ENCODE assay signal across 8 cellular contexts in the genomic region with DNA sequence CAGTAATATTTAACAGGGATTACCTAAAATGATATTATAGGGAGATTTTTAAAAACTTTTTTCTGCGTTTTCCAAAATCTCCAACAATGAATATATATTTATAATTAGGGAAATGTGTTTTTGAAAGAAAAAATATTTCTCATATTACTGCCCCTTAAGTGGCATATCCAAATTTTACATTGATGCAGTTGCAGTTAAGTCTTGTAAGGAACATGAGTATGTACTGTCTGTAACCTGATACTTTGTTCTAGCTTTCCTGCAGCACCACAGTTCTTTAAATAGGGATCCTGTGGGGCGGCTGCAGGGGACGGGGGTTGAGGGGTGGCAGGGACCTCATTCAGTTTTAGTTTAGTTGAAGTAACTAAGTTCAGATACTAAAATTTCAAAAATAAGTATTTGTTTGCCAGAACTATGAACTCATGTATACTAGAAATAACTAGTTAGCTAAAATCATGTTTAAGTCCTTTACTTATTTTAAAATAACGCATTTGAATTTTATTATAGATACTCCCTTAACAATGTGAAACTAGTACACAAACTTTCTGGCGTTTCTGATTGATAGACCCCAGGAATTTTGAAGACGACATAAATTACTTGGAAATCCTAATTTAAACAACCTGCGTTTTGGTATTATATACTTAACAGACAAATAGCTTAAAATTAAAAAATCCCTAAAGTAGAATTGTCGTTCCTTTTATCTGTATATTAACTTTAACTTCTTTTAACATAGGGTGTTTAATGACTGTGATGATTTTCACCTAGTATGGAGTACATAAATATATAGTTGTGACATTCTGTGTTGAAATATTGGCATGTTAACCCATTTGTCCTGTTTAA. TPM values are rescaled to one million over a fixed set of nuclear protein-coding genes. Genes with fewer than 3 reads are reported as not detected.
A peak's percentile ranks its signal among the peaks of the same experiment; 100 is the strongest.
DNase-seq lines count a peak whose midpoint lies in the region; ATAC-seq, FAIRE-seq and TF ChIP-seq lines count a peak whose summit lies in the region.

No MANE protein-coding gene starts in this region.

- peak overlapping the region; percentile 91 for H2AFZ ChIP-seq in HepG2 (ENCODE audit: low read length)

- TF ChIP-seq CTCF in WI38 (IDR thresholded peaks at IDR 0.05; ENCODE audit: low read depth, low read length): no peak
- TF ChIP-seq CTCF in HepG2 (CRISPR knock-in tag; IDR thresholded peaks at IDR 0.05): no peak

- peak overlapping the region; percentile 97 for H3K27ac ChIP-seq in HepG2 (ENCODE audit: extremely low read length, insufficient read depth, low read length)

- POLR2A ChIA-PET in HepG2 (lab: Yijun Ruan, JAX): interaction anchor here (0.6 to 9.1 kb wide), 24 partner anchors 9 to 323 kb away, joined by 3 to 161 read pairs (median 5); a partner anchor contains a TSS

- FAIRE-seq in HepG2 (lab: Jason Lieb, UNC): no peak

- CTCF ChIA-PET in HepG2 (lab: Yijun Ruan, JAX; ENCODE audit: low intra/inter-chr PET ratio, low total read pairs): no interaction called here

- no peaks in the 10 kb centered on the region for H3K9me3 ChIP-seq in HepG2 (ENCODE audit: low read length)

- ATAC-seq in HG02678 (IDR thresholded peaks at IDR 0.05; ENCODE audit: unreplicated experiment) (peak; percentile 52), HepG2 (peak; percentile 76)

- no peaks in the 10 kb centered on the region; the same call in none of the 2 replicates for H4K20me1 ChIP-seq in HepG2 (ENCODE audit: insufficient read depth, low read length)

- TSS peak; percentile 99 for BruUV-seq in HepG2 (replicated peaks; lab: Mats Ljungman, UMichigan)

- intact Hi-C loops in HepG2 (cut with micrococcal nuclease; ENCODE audit: unreplicated experiment): loop anchor here (1.0 to 2.0 kb wide), 3 partner anchors 13 to 41 kb away; a partner anchor contains a TSS

- H3K9ac ChIP-seq in HepG2 (ENCODE audit: insufficient read depth, low read depth, low read length): peak overlapping the region; percentile 76

- TF ChIP-seq EP300 in HepG2 (IDR thresholded peaks at IDR 0.05; ENCODE audit: low read depth in 2 of 2, low read length in 2 of 2) (0 out of 4 replicates have a peak, but pooled peaks of 1 of the 2 experiments have one; percentile 2), HepG2 (CRISPR knock-in tag; IDR thresholded peaks at IDR 0.05; ENCODE audit: borderline replicate concordance) (no peak)

- 16% methylated on average over 8 of the region's 8 CpGs for WGBS in HepG2 (ENCODE audit: low lambda C conversion rate)

- DNase-seq in DMS153 (lab: John Stamatoyannopoulos, UW): peak; percentile 36
- DNase-seq in DMS153 treated with DMSO at 0.1 percent for 48 hours (lab: John Stamatoyannopoulos, UW; ENCODE audit: unreplicated experiment): no peak
- DNase-seq in NAMALWA (ENCODE audit: low spot score): peak; percentile 93
- DNase-seq in dedifferentiated amniotic fluid mesenchymal stem cell (ENCODE audit: extremely low spot score): peak; percentile 57
- peak; percentile 77 for DNase-seq in HepG2 (ENCODE audit: low spot score)
- peak; percentile 12 for DNase-seq in stimulated activated CD8-positive, alpha-beta memory T cell treated with anti-CD3 and anti-CD28 coated beads, Interleukin-15, amount 100 ng/mL, for 1 hour (ENCODE audit: low read depth)

- TF ChIP-seq RAD21 in HepG2 (CRISPR knock-in tag; IDR thresholded peaks at IDR 0.05): peak; percentile 64; the same call in 1 of the 2 replicates

- in situ Hi-C loops in HepG2 (cut with HindIII; ENCODE audit: extremely low pct_ligation_motif_present, low pct_unique_long_range_greater_than_20kb): no loop called here

- H3K4me2 ChIP-seq in HepG2 (ENCODE audit: low read depth, low read length): peak overlapping the region; percentile 79

- H3K27me3 ChIP-seq in HepG2 (ENCODE audit: control insufficient read depth in 1 of 2, insufficient read depth in 2 of 2, low read length in 2 of 2): no peaks in the 10 kb centered on the region

- peaks cover 40% of the 10 kb centered on the region for H3K79me2 ChIP-seq in HepG2 (ENCODE audit: insufficient read depth, low read length)

- H3K4me1 ChIP-seq in HepG2 (ENCODE audit: insufficient read depth, low read length): peaks cover 52% of the 10 kb centered on the region

- no peaks in the 10 kb centered on the region for H3K36me3 ChIP-seq in HepG2 (replicated peaks in 1 of 2; ENCODE audit: control insufficient read depth in 1 of 2, insufficient read depth in 2 of 2, low read length in 2 of 2)

- TF ChIP-seq POLR2A in HepG2 (IDR thresholded peaks at IDR 0.05; ENCODE audit: insufficient read depth in 1 of 2, low read depth in 2 of 2, low read length in 2 of 2): peak; percentile 69 to 98

- H3K4me3 ChIP-seq in WI38 (ENCODE audit: low read depth, low read length) (peak overlapping the region; percentile 74), HepG2 (replicated peaks in 1 of 3; ENCODE audit: insufficient read depth in 1 of 3, low read depth in 2 of 3, low read length in 3 of 3) (peak overlapping the region; percentile 60 to 71 (median 62); a peak in 5 of 6 replicates)

RNA-seq across cellular contexts. Expression of a gene that starts 0.6 kb away (rescaled TPM):
- 18.6 and 25.7 TPM in 2 replicates for total RNA-seq in HepG2 (2016; rRNA removed; fragmentation: Illumina TruSeq; extraction: Trizol)
- total RNA-seq in HepG2 (2016; cell fraction: cytosol; rRNA removed; fragmentation: Illumina TruSeq; extraction: Trizol; ENCODE audit: low read depth): 2.7 and 3.0 TPM in 2 replicates
- total RNA-seq in HepG2 (2016; cell fraction: insoluble cytoplasmic fraction; rRNA removed; fragmentation: Illumina TruSeq; extraction: Trizol): 16.9 and 25.9 TPM in 2 replicates
- 5.7 and 9.7 TPM in 2 replicates for total RNA-seq in HepG2 (2016; cell fraction: membrane; rRNA removed; fragmentation: Illumina TruSeq; extraction: Trizol)
- total RNA-seq in HepG2 (2016; cell fraction: nucleus; rRNA removed; fragmentation: Illumina TruSeq; extraction: Trizol): 14.1 and 15.4 TPM in 2 replicates
- 3.0 and 4.4 TPM in 2 replicates for polyA plus RNA-seq in HepG2 (2011; rRNA removed)
- 2.3 and 2.8 TPM in 2 replicates for polyA plus RNA-seq in HepG2 (2011; cell fraction: cytosol; rRNA removed)
- polyA plus RNA-seq in HepG2 (2011; cell fraction: nucleus; rRNA removed): 4.2 and 4.7 TPM in 2 replicates
- 9.3 and 9.6 TPM in 2 replicates for polyA plus RNA-seq in HepG2 (2012)
- polyA plus RNA-seq in HepG2 (2016; cell fraction: cytosol; fragmentation: Illumina TruSeq; extraction: Trizol; ENCODE audit: low read depth): 0.76 and 1.0 TPM in 2 replicates
- 17.4 and 17.8 TPM in 2 replicates for polyA plus RNA-seq in HepG2 (2016; cell fraction: insoluble cytoplasmic fraction; fragmentation: Illumina TruSeq; extraction: Trizol; ENCODE audit: low read depth)
- 2.1 and 2.3 TPM in 2 replicates for polyA plus RNA-seq in HepG2 (2016; cell fraction: membrane; fragmentation: Illumina TruSeq; extraction: Trizol; ENCODE audit: low read depth)
- polyA plus RNA-seq in HepG2 (2016; cell fraction: nucleus; fragmentation: Illumina TruSeq; extraction: Trizol; ENCODE audit: insufficient read depth, low read depth): 14.1 and 15.4 TPM in 2 replicates
- polyA minus RNA-seq in HepG2 (2011; rRNA and poly(A)+ RNA removed; ENCODE audit: low replicate concordance): 3.2 and 9.2 TPM in 2 replicates
- 5.0 and 5.2 TPM in 2 replicates for polyA minus RNA-seq in HepG2 (2011; cell fraction: cytosol; rRNA and poly(A)+ RNA removed)
- 15.8 and 16.3 TPM in 2 replicates for polyA minus RNA-seq in HepG2 (2011; cell fraction: nucleus; rRNA and poly(A)+ RNA removed)

RNA-seq across cellular contexts. Expression of a gene that starts 25.2 kb away (rescaled TPM):
- 166 and 192 TPM in 2 replicates for total RNA-seq in HepG2 (2016; rRNA removed; fragmentation: Illumina TruSeq; extraction: Trizol)
- 14.8 and 18.6 TPM in 2 replicates for total RNA-seq in HepG2 (2016; cell fraction: cytosol; rRNA removed; fragmentation: Illumina TruSeq; extraction: Trizol; ENCODE audit: low read depth)
- total RNA-seq in HepG2 (2016; cell fraction: insoluble cytoplasmic fraction; rRNA removed; fragmentation: Illumina TruSeq; extraction: Trizol): 164 and 178 TPM in 2 replicates
- total RNA-seq in HepG2 (2016; cell fraction: membrane; rRNA removed; fragmentation: Illumina TruSeq; extraction: Trizol): 33.3 and 42.9 TPM in 2 replicates
- 243 and 259 TPM in 2 replicates for total RNA-seq in HepG2 (2016; cell fraction: nucleus; rRNA removed; fragmentation: Illumina TruSeq; extraction: Trizol)
- 97.5 and 98.1 TPM in 2 replicates for polyA plus RNA-seq in HepG2 (2011; rRNA removed)
- polyA plus RNA-seq in HepG2 (2011; cell fraction: cytosol; rRNA removed): 50.6 and 52.7 TPM in 2 replicates
- polyA plus RNA-seq in HepG2 (2011; cell fraction: nucleus; rRNA removed): 159 and 189 TPM in 2 replicates
- 106 and 122 TPM in 2 replicates for polyA plus RNA-seq in HepG2 (2012)
- 6.8 and 8.4 TPM in 2 replicates for polyA plus RNA-seq in HepG2 (2016; cell fraction: cytosol; fragmentation: Illumina TruSeq; extraction: Trizol; ENCODE audit: low read depth)
- polyA plus RNA-seq in HepG2 (2016; cell fraction: insoluble cytoplasmic fraction; fragmentation: Illumina TruSeq; extraction: Trizol; ENCODE audit: low read depth): 165 and 171 TPM in 2 replicates
- polyA plus RNA-seq in HepG2 (2016; cell fraction: membrane; fragmentation: Illumina TruSeq; extraction: Trizol; ENCODE audit: low read depth): 18.5 and 22.5 TPM in 2 replicates
- 212 and 220 TPM in 2 replicates for polyA plus RNA-seq in HepG2 (2016; cell fraction: nucleus; fragmentation: Illumina TruSeq; extraction: Trizol; ENCODE audit: insufficient read depth, low read depth)
- 143 and 421 TPM in 2 replicates for polyA minus RNA-seq in HepG2 (2011; rRNA and poly(A)+ RNA removed; ENCODE audit: low replicate concordance)
- 53.6 and 56.2 TPM in 2 replicates for polyA minus RNA-seq in HepG2 (2011; cell fraction: cytosol; rRNA and poly(A)+ RNA removed)
- 426 and 458 TPM in 2 replicates for polyA minus RNA-seq in HepG2 (2011; cell fraction: nucleus; rRNA and poly(A)+ RNA removed)

RNA-seq across cellular contexts. Expression of a gene that starts 41.7 kb away (rescaled TPM):
- 21.6 and 39.7 TPM in 2 replicates for total RNA-seq in HepG2 (2016; rRNA removed; fragmentation: Illumina TruSeq; extraction: Trizol)
- 2.0 and 2.2 TPM in 2 replicates for total RNA-seq in HepG2 (2016; cell fraction: cytosol; rRNA removed; fragmentation: Illumina TruSeq; extraction: Trizol; ENCODE audit: low read depth)
- 22.5 and 39.5 TPM in 2 replicates for total RNA-seq in HepG2 (2016; cell fraction: insoluble cytoplasmic fraction; rRNA removed; fragmentation: Illumina TruSeq; extraction: Trizol)
- 8.3 and 9.4 TPM in 2 replicates for total RNA-seq in HepG2 (2016; cell fraction: membrane; rRNA removed; fragmentation: Illumina TruSeq; extraction: Trizol)
- total RNA-seq in HepG2 (2016; cell fraction: nucleus; rRNA removed; fragmentation: Illumina TruSeq; extraction: Trizol): 21.2 and 21.7 TPM in 2 replicates
- 5.1 and 6.1 TPM in 2 replicates for polyA plus RNA-seq in HepG2 (2011; rRNA removed)
- 2.9 and 4.8 TPM in 2 replicates for polyA plus RNA-seq in HepG2 (2011; cell fraction: cytosol; rRNA removed)
- polyA plus RNA-seq in HepG2 (2011; cell fraction: nucleus; rRNA removed): 2.7 and 4.2 TPM in 2 replicates
- polyA plus RNA-seq in HepG2 (2012): 10.6 and 16.9 TPM in 2 replicates
- polyA plus RNA-seq in HepG2 (2016; cell fraction: cytosol; fragmentation: Illumina TruSeq; extraction: Trizol; ENCODE audit: low read depth): 1.9 and 2.2 TPM in 2 replicates
- polyA plus RNA-seq in HepG2 (2016; cell fraction: insoluble cytoplasmic fraction; fragmentation: Illumina TruSeq; extraction: Trizol; ENCODE audit: low read depth): 39.5 and 45.6 TPM in 2 replicates
- 6.7 and 7.1 TPM in 2 replicates for polyA plus RNA-seq in HepG2 (2016; cell fraction: membrane; fragmentation: Illumina TruSeq; extraction: Trizol; ENCODE audit: low read depth)
- polyA plus RNA-seq in HepG2 (2016; cell fraction: nucleus; fragmentation: Illumina TruSeq; extraction: Trizol; ENCODE audit: insufficient read depth, low read depth): 14.6 and 15.7 TPM in 2 replicates
- 3.5 TPM in 1 of 2 replicates, not detected in the other for polyA minus RNA-seq in HepG2 (2011; rRNA and poly(A)+ RNA removed; ENCODE audit: low replicate concordance)
- polyA minus RNA-seq in HepG2 (2011; cell fraction: cytosol; rRNA and poly(A)+ RNA removed): 6.9 and 7.6 TPM in 2 replicates
- 27.6 and 32.6 TPM in 2 replicates for polyA minus RNA-seq in HepG2 (2011; cell fraction: nucleus; rRNA and poly(A)+ RNA removed)
